In the genomic region with DNA sequence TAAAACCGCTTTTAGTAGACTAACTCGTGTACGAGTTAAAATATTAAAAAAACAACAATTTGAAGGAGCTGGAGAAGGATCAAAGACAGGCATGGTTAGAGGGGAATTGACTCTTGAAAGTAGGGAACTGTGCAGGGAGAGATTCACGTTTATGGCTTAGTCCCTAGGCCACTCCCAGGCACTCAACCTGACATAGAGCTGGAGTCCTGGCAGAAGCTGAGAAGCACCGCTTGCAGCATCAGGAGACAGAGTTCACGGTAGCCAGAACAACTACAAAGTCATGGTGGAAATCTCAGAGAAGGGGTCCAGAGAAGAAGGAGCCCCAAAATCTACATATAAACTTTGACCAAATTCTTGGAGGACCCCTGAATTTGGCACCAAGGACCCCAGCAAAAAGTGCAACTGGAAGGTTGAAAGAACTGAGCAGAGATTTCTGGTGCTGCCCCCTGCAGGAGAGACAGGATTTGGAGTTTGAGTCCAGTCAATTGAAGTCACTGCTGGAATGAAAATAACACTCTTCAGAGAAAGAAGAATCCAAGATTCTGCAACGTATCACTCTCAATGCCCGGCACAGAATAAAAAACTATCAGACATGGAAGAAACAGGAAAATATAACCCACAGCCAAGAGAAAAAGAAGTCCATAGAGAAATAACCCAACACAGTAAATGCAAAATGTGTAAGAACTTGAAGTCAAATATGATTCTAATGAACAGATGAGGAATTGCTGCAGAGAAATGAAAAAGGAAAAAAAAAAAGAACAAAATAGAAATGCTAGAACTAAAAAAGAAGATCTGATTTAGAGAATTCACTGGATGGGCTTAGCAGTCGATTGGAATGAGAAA, we compare ENCODE assay signal across 9 cellular contexts.
DNase-seq lines count a peak whose midpoint lies in the region; ATAC-seq and TF ChIP-seq lines count a peak whose summit lies in the region.
"Had no signal": no experiment of that assay in that cellular context is flagged by ENCODE, and none has a peak within 500 bp of the region (broad histone marks: within the 10 kb centered on the region; RNA-seq: fewer than 3 reads in every experiment).

No MANE protein-coding gene starts in this region.

- H3K4me3 ChIP-seq in left ventricle myocardium inferior (no peak overlapping the region), right cardiac atrium (ENCODE audit: low read length) (no peak overlapping the region), PC-3 (ENCODE audit: low read length) (no peak overlapping the region), epithelial cell of esophagus (ENCODE audit: low read length) (no peak overlapping the region)
- H3K4me3 ChIP-seq: HAP-1 had no signal

- H4K20me1 ChIP-seq in PC-3 (ENCODE audit: low read length), result no peaks in the 10 kb centered on the region

- peaks cover 12% of the 10 kb centered on the region for H3K27me3 Mint-ChIP-seq in stimulated activated memory B cell treated with anti-CD40 and anti-IgM and Interleukin-4, amounts not matched to agents 10 μg/mL and 1 μg/mL and 100 μg/mL, for 72 hours

- no peak overlapping the region for H3K4me2 ChIP-seq in PC-3 (ENCODE audit: low read length)

- H3K79me2 ChIP-seq in PC-3 (ENCODE audit: low read length), result no peaks in the 10 kb centered on the region

- no peaks in the 10 kb centered on the region for H3K36me3 Mint-ChIP-seq in stimulated activated memory B cell treated with anti-CD40 and anti-IgM and Interleukin-4, amounts not matched to agents 10 μg/mL and 1 μg/mL and 100 μg/mL, for 72 hours

- intact Hi-C loops in left ventricle myocardium inferior (cut with micrococcal nuclease), result no loop called here
- intact Hi-C loops in right cardiac atrium (cut with DNase I), result no loop called here
- intact Hi-C loops in PC-3 (cut with micrococcal nuclease), result loop anchor here (1.0 kb wide), 3 partner anchors 104 to 360 kb away; no protein-coding TSS in a partner anchor

- H3K27me3 ChIP-seq in left ventricle myocardium inferior (ENCODE audit: low read depth) (no peaks in the 10 kb centered on the region), right cardiac atrium (ENCODE audit: control insufficient read depth, insufficient read depth) (no peaks in the 10 kb centered on the region), PC-3 (ENCODE audit: low read length) (no peaks in the 10 kb centered on the region)

- H2AFZ ChIP-seq in PC-3 (ENCODE audit: low read length), result no peak overlapping the region

- TF ChIP-seq CTCF in left ventricle myocardium inferior (IDR thresholded peaks at IDR 0.05; ENCODE audit: borderline replicate concordance), result peak; percentile 73
- TF ChIP-seq CTCF in PC-3 (conservative IDR thresholded peaks at IDR 0.05; ENCODE audit: low read depth, low read length), result peak; percentile 84
- peak; percentile 81 for TF ChIP-seq CTCF in epithelial cell of esophagus (IDR thresholded peaks at IDR 0.05; ENCODE audit: insufficient read depth, low read depth, low read length, missing control alignments)
- no peak for TF ChIP-seq CTCF in omental fat pad (IDR thresholded peaks at IDR 0.05)

- no peaks in the 10 kb centered on the region for H3K36me3 ChIP-seq in left ventricle myocardium inferior
- H3K36me3 ChIP-seq in PC-3 (ENCODE audit: low read depth, low read length), result no peaks in the 10 kb centered on the region
- H3K36me3 ChIP-seq: HAP-1 had no signal

- H3K4me1 ChIP-seq in left ventricle myocardium inferior, result no peaks in the 10 kb centered on the region
- H3K4me1 ChIP-seq in right cardiac atrium (ENCODE audit: control insufficient read depth, insufficient read depth, low read length), result no peaks in the 10 kb centered on the region
- no peaks in the 10 kb centered on the region for H3K4me1 ChIP-seq in PC-3 (ENCODE audit: insufficient read depth, low read length)
- H3K4me1 ChIP-seq: HAP-1 had no signal

- CTCF ChIA-PET in PC-3 (lab: Charles Lee), result interaction anchor here (0.6 kb wide), 1 partner anchor 24 kb away, joined by 3 read pairs; no protein-coding TSS in a partner anchor

- no TSS peak for BruUV-seq in PC-3 (replicated peaks; lab: Mats Ljungman, UMichigan)

- WGBS in right cardiac atrium, result 65% methylated on average over 9 of the region's 9 CpGs

- DNase-seq in left ventricle myocardium inferior (no peak), right cardiac atrium (no peak), PC-3 (peak; percentile 58), epithelial cell of esophagus (ENCODE audit: low read depth) (peak; percentile 52), omental fat pad (ENCODE audit: low spot score) (no peak), NCI-H524 treated with DMSO at 0.1 percent for 48 hours (lab: John Stamatoyannopoulos, UW) (no peak)
- peak; percentile 6 for DNase-seq in stimulated activated CD4-positive, alpha-beta T cell treated with anti-CD3 and anti-CD28 coated beads, Interleukin-12 subunit alpha, Interleukin-12 subunit beta, amount 100 ng/mL, for 4 hours

- no peak overlapping the region for H3K9ac ChIP-seq in PC-3 (ENCODE audit: low read length)

- H3K4me1 Mint-ChIP-seq in stimulated activated memory B cell treated with anti-CD40 and anti-IgM and Interleukin-4, amounts not matched to agents 10 μg/mL and 1 μg/mL and 100 μg/mL, for 72 hours, result no peaks in the 10 kb centered on the region

- no peak for ATAC-seq in right cardiac atrium
- no peak for ATAC-seq in PC-3
- no peak for ATAC-seq in omental fat pad (ENCODE audit: low FRiP score)
- no peak for ATAC-seq in stimulated activated memory B cell treated with anti-CD40 and anti-IgM and Interleukin-4, amounts not matched to agents 10 μg/mL and 1 μg/mL and 100 μg/mL, for 72 hours

- POLR2A ChIA-PET in PC-3 (lab: Charles Lee; ENCODE audit: unreplicated experiment), result no interaction called here

- no peaks in the 10 kb centered on the region for H3K9me3 Mint-ChIP-seq in stimulated activated memory B cell treated with anti-CD40 and anti-IgM and Interleukin-4, amounts not matched to agents 10 μg/mL and 1 μg/mL and 100 μg/mL, for 72 hours

- no peak overlapping the region for H3K27ac Mint-ChIP-seq in stimulated activated memory B cell treated with anti-CD40 and anti-IgM and Interleukin-4, amounts not matched to agents 10 μg/mL and 1 μg/mL and 100 μg/mL, for 72 hours

- no peak overlapping the region for H3K27ac ChIP-seq in left ventricle myocardium inferior (replicated peaks)
- no peak overlapping the region for H3K27ac ChIP-seq in right cardiac atrium (ENCODE audit: low read length)
- no peak overlapping the region for H3K27ac ChIP-seq in PC-3 (ENCODE audit: low read length)

- H3K9me3 ChIP-seq in left ventricle myocardium inferior (replicated peaks) (no peaks in the 10 kb centered on the region), right cardiac atrium (ENCODE audit: control insufficient read depth, low read length) (no peaks in the 10 kb centered on the region), PC-3 (ENCODE audit: low read length) (no peaks in the 10 kb centered on the region)
- H3K9me3 ChIP-seq: HAP-1 had no signal

- no peaks in the 10 kb centered on the region for H3F3A ChIP-seq in PC-3 (ENCODE audit: low read length, unreplicated experiment)

- no peaks in the 10 kb centered on the region for H3K9me2 ChIP-seq in PC-3 (replicated peaks; ENCODE audit: low read length)

- H3K4me3 Mint-ChIP-seq in stimulated activated memory B cell treated with anti-CD40 and anti-IgM and Interleukin-4, amounts not matched to agents 10 μg/mL and 1 μg/mL and 100 μg/mL, for 72 hours, result no peak overlapping the region

Comparison
In these comparisons a context has a peak if more than half of its experiments do, and no peak if none do; other contexts are left out.
1. DNase-seq: peak in PC-3 (single experiment), epithelial cell of esophagus (single experiment) and stimulated activated CD4-positive, alpha-beta T cell treated with anti-CD3 and anti-CD28 coated beads, Interleukin-12 subunit alpha, Interleukin-12 subunit beta, amount 100 ng/mL, for 4 hours (single experiment); none in left ventricle myocardium inferior (single experiment), right cardiac atrium (0 of 3), omental fat pad (single experiment) and NCI-H524 treated with DMSO at 0.1 percent for 48 hours (single experiment).
2. CTCF ChIP-seq: peak in left ventricle myocardium inferior (single experiment), PC-3 (single experiment) and epithelial cell of esophagus (single experiment); none in omental fat pad (0 of 3).